12 cellular contexts compared by ENCODE assay signal in genomic region chr5:53820119-53820801, GRCh38.
A peak's percentile ranks its signal among the peaks of the same experiment; 100 is the strongest.
DNase-seq lines count a peak whose midpoint lies in the region; ATAC-seq and TF ChIP-seq lines count a peak whose summit lies in the region.
"Had no signal": no experiment of that assay in that cellular context is flagged by ENCODE, and none has a peak within 500 bp of the region (broad histone marks: within the 10 kb centered on the region; RNA-seq: fewer than 3 reads in every experiment).

No MANE protein-coding gene starts in this region.

- no peak overlapping the region for H3K4me3 Mint-ChIP-seq in WTC11
- H3K4me3 Mint-ChIP-seq: memory B cell had no signal

- H3K9me3 ChIP-seq in BE2C, result no peaks in the 10 kb centered on the region
- H3K9me3 ChIP-seq: prostate gland, tibial nerve had no signal

- no peaks in the 10 kb centered on the region for H3K27me3 ChIP-seq in BE2C
- H3K27me3 ChIP-seq: tibial nerve had no signal

- TF ChIP-seq CTCF in GM10248 (IDR thresholded peaks at IDR 0.05; ENCODE audit: control extremely low read depth, extremely low read depth, low read depth, missing control alignments), result no peak
- TF ChIP-seq CTCF in BE2C (IDR thresholded peaks at IDR 0.05; ENCODE audit: low read depth, low read length), result no peak
- TF ChIP-seq CTCF in WTC11 (IDR thresholded peaks at IDR 0.05), result no peak

- no peaks in the 10 kb centered on the region for H3K4me1 ChIP-seq in BE2C
- H3K4me1 ChIP-seq: prostate gland, tibial nerve had no signal

- POLR2A ChIA-PET in GM10248 (lab: Yijun Ruan, JAX), result no interaction called here
- POLR2A ChIA-PET in WTC11 (lab: Charles Lee), result no interaction called here

- H3K27ac Mint-ChIP-seq in WTC11, result no peak overlapping the region
- H3K27ac Mint-ChIP-seq: memory B cell had no signal

- DNase-seq in GM10248 (ENCODE audit: extremely low spot score) (peak; percentile 21), BE2C (no peak), NCI-H1694 treated with DMSO at 0.1 percent for 48 hours (lab: John Stamatoyannopoulos, UW) (no peak), WTC11 (ENCODE audit: low spot score) (no peak)
- DNase-seq in stimulated activated CD4-positive, alpha-beta T cell treated with anti-CD3 and anti-CD28 coated beads, Interleukin-2, amount 100 ng/mL, for 48 hours, result no peak
- DNase-seq: T-helper 2 cell had no signal

- H3K27me3 Mint-ChIP-seq in WTC11 (ENCODE audit: low read depth), result no peaks in the 10 kb centered on the region

- no peaks in the 10 kb centered on the region; the same call in 1 of the 2 replicates for H3K9me3 Mint-ChIP-seq in WTC11
- H3K9me3 Mint-ChIP-seq: memory B cell had no signal

- no peak overlapping the region for H3K4me3 ChIP-seq in BE2C (ENCODE audit: low read depth, low read length)
- H3K4me3 ChIP-seq: prostate gland, tibial nerve had no signal

- no peaks in the 10 kb centered on the region for H3K36me3 ChIP-seq in BE2C
- H3K36me3 ChIP-seq: prostate gland, tibial nerve had no signal

- peaks cover 17% of the 10 kb centered on the region for H3K4me1 Mint-ChIP-seq in WTC11
- H3K4me1 Mint-ChIP-seq: memory B cell had no signal

- no peaks in the 10 kb centered on the region for H3K36me3 Mint-ChIP-seq in WTC11
- H3K36me3 Mint-ChIP-seq: memory B cell had no signal

- ATAC-seq in GM19395 (IDR thresholded peaks at IDR 0.05; ENCODE audit: unreplicated experiment) (peak; percentile 68), HG02763 (IDR thresholded peaks at IDR 0.05; ENCODE audit: unreplicated experiment) (peak; percentile 43), HG03442 (IDR thresholded peaks at IDR 0.05; ENCODE audit: unreplicated experiment) (peak; percentile 49), WTC11 (no peak)

- CTCF ChIA-PET in GM10248 (lab: Yijun Ruan, JAX), result interaction anchor here (1.6 kb wide), 1 partner anchor 11 kb away, joined by 5 read pairs; no protein-coding TSS in a partner anchor
- CTCF ChIA-PET in WTC11 (lab: Charles Lee), result no interaction called here

TF ChIP-seq in WTC11, 78 proteins besides CTCF, POLR2A, EP300 and RAD21:
- no peak for TF ChIP-seq PRRX2 (CRISPR knock-in tag; IDR thresholded peaks at IDR 0.05)
- TF ChIP-seq, protein P1, sequence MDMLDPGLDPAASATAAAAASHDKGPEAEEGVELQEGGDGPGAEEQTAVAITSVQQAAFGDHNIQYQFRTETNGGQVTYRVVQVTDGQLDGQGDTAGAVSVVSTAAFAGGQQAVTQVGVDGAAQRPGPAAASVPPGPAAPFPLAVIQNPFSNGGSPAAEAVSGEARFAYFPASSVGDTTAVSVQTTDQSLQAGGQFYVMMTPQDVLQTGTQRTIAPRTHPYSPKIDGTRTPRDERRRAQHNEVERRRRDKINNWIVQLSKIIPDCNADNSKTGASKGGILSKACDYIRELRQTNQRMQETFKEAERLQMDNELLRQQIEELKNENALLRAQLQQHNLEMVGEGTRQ (CRISPR knock-in tag; IDR thresholded peaks at IDR 0.05), result no peak
- TF ChIP-seq CREB1 (CRISPR knock-in tag; IDR thresholded peaks at IDR 0.05), result no peak
- no peak for TF ChIP-seq ETV6 (CRISPR knock-in tag; IDR thresholded peaks at IDR 0.05)
- no peak for TF ChIP-seq JUN (CRISPR knock-in tag; IDR thresholded peaks at IDR 0.05)
- TF ChIP-seq TEAD1 (CRISPR knock-in tag; IDR thresholded peaks at IDR 0.05), result no peak
- no peak for TF ChIP-seq CBFB (CRISPR knock-in tag; IDR thresholded peaks at IDR 0.05; ENCODE audit: low read depth)
- no peak for TF ChIP-seq ZNF232 (CRISPR knock-in tag; IDR thresholded peaks at IDR 0.05)
- no peak for TF ChIP-seq SMAD4 (CRISPR knock-in tag; IDR thresholded peaks at IDR 0.05)
- TF ChIP-seq, protein P2, sequence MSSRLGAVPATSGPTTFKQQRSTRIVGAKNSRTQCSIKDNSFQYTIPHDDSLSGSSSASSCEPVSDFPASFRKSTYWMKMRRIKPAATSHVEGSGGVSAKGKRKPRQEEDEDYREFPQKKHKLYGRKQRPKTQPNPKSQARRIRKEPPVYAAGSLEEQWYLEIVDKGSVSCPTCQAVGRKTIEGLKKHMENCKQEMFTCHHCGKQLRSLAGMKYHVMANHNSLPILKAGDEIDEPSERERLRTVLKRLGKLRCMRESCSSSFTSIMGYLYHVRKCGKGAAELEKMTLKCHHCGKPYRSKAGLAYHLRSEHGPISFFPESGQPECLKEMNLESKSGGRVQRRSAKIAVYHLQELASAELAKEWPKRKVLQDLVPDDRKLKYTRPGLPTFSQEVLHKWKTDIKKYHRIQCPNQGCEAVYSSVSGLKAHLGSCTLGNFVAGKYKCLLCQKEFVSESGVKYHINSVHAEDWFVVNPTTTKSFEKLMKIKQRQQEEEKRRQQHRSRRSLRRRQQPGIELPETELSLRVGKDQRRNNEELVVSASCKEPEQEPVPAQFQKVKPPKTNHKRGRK (CRISPR knock-in tag; IDR thresholded peaks at IDR 0.05; ENCODE audit: borderline replicate concordance), result no peak
- TF ChIP-seq ZNF121 (CRISPR knock-in tag; IDR thresholded peaks at IDR 0.05), result no peak
- TF ChIP-seq ZNF423 (CRISPR knock-in tag; IDR thresholded peaks at IDR 0.05), result no peak
- TF ChIP-seq, protein P3, sequence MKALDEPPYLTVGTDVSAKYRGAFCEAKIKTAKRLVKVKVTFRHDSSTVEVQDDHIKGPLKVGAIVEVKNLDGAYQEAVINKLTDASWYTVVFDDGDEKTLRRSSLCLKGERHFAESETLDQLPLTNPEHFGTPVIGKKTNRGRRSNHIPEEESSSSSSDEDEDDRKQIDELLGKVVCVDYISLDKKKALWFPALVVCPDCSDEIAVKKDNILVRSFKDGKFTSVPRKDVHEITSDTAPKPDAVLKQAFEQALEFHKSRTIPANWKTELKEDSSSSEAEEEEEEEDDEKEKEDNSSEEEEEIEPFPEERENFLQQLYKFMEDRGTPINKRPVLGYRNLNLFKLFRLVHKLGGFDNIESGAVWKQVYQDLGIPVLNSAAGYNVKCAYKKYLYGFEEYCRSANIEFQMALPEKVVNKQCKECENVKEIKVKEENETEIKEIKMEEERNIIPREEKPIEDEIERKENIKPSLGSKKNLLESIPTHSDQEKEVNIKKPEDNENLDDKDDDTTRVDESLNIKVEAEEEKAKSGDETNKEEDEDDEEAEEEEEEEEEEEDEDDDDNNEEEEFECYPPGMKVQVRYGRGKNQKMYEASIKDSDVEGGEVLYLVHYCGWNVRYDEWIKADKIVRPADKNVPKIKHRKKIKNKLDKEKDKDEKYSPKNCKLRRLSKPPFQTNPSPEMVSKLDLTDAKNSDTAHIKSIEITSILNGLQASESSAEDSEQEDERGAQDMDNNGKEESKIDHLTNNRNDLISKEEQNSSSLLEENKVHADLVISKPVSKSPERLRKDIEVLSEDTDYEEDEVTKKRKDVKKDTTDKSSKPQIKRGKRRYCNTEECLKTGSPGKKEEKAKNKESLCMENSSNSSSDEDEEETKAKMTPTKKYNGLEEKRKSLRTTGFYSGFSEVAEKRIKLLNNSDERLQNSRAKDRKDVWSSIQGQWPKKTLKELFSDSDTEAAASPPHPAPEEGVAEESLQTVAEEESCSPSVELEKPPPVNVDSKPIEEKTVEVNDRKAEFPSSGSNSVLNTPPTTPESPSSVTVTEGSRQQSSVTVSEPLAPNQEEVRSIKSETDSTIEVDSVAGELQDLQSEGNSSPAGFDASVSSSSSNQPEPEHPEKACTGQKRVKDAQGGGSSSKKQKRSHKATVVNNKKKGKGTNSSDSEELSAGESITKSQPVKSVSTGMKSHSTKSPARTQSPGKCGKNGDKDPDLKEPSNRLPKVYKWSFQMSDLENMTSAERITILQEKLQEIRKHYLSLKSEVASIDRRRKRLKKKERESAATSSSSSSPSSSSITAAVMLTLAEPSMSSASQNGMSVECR (CRISPR knock-in tag; IDR thresholded peaks at IDR 0.05; ENCODE audit: borderline replicate concordance), result no peak
- no peak for TF ChIP-seq TCF7 (CRISPR knock-in tag; IDR thresholded peaks at IDR 0.05; ENCODE audit: low read depth)
- TF ChIP-seq TP53 (CRISPR knock-in tag; IDR thresholded peaks at IDR 0.05), result no peak
- TF ChIP-seq ZNF219 (CRISPR knock-in tag; IDR thresholded peaks at IDR 0.05; ENCODE audit: borderline replicate concordance), result no peak
- TF ChIP-seq, protein P4, sequence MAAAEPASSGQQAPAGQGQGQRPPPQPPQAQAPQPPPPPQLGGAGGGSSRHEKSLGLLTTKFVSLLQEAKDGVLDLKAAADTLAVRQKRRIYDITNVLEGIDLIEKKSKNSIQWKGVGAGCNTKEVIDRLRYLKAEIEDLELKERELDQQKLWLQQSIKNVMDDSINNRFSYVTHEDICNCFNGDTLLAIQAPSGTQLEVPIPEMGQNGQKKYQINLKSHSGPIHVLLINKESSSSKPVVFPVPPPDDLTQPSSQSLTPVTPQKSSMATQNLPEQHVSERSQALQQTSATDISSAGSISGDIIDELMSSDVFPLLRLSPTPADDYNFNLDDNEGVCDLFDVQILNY (CRISPR knock-in tag; IDR thresholded peaks at IDR 0.05), result no peak
